In genomic region chr7:51031791-51032484, GRCh38 we compare ENCODE assay signal across 14 cellular contexts.
"Had no signal": no experiment of that assay in that cellular context is flagged by ENCODE, and none has a peak within 500 bp of the region (broad histone marks: within the 10 kb centered on the region; RNA-seq: fewer than 3 reads in every experiment).

No MANE protein-coding gene starts in this region.

- ATAC-seq: activated CD8-positive, alpha-beta memory T cell treated with anti-CD3 and anti-CD28 coated beads, Interleukin-2, amount 10 ng/mL, durations not matched to agents 7 days and 5 days; activated T-cell treated with anti-CD3 and anti-CD28 coated beads, Interleukin-2, amount 50 U/mL, for 4 hours; gastrocnemius medialis; upper lobe of right lung had no signal

- DNase-seq: activated CD4-positive, alpha-beta T cell treated with anti-CD3 and anti-CD28 coated beads, Interleukin-2, amount 50 U/mL, for 4 hours; activated CD4-positive, CD25-positive, alpha-beta regulatory T cell treated with anti-CD3 and anti-CD28 coated beads, Interleukin-2, amount 50 U/mL, for 72 hours; activated CD8-positive, alpha-beta memory T cell treated with anti-CD3 and anti-CD28 coated beads, Interleukin-2, amount 10 ng/mL, durations not matched to agents 7 days and 5 days; activated gamma-delta T cell; activated T-cell treated with anti-CD3 and anti-CD28 coated beads, Interleukin-2, amount 50 U/mL, for 4 hours; effector CD8-positive, alpha-beta T cell; gastrocnemius medialis; stimulated activated CD4-positive, alpha-beta T cell treated with anti-CD3 and anti-CD28 coated beads, Interleukin-2, amount 100 ng/mL, for 48 hours; stimulated activated naive CD4-positive, alpha-beta T cell treated with Interleukin-2 at 50 U/mL for 16 hours; SW 1271; testis had no signal

- H3K27ac ChIP-seq: coronary artery, epithelial cell of prostate, gastrocnemius medialis, testis, upper lobe of right lung had no signal
